ENCODE assay signal across 39 cellular contexts in the genomic region with DNA sequence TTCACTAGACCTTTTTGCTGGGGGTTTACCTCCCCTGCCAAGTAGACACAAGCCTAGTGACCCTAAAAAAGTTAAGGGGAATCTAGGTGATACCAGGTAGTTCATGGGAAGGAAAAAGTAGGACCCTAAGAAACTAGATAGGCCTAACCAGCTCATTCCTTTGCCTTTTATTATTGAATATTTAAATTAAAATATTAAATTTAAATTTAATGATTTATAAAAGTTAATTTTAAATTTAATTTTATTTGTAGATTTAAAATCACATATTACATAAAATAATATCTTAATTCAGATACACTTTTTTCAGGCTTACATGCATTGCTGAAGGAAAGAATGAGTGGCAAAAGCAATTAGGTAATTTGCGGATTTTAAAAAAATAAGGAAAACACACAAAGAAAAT.
"Had no signal": no experiment of that assay in that cellular context is flagged by ENCODE, and none has a peak within 500 bp of the region (broad histone marks: within the 10 kb centered on the region; RNA-seq: fewer than 3 reads in every experiment).

No MANE protein-coding gene starts in this region.

- H3K4me1 Mint-ChIP-seq: activated CD4-positive, alpha-beta memory T cell treated with anti-CD3 and anti-CD28 coated beads, Interleukin-2, amount 10 ng/mL, durations not matched to agents 7 days and 5 days had no signal

- H3K4me3 ChIP-seq: ascending aorta, cardiac muscle cell had no signal

- FAIRE-seq: bronchial epithelial cell, TTC549 had no signal

- DNase-seq: activated CD4-positive, alpha-beta memory T cell treated with anti-CD3 and anti-CD28 coated beads, Interleukin-2, amount 10 ng/mL, durations not matched to agents 7 days and 5 days; activated CD4-positive, alpha-beta T cell treated with anti-CD3 and anti-CD28 coated beads for 1 hour; activated CD4-positive, alpha-beta T cell treated with anti-CD3 and anti-CD28 coated beads for 36 hours; activated CD4-positive, alpha-beta T cell treated with anti-CD3 and anti-CD28 coated beads for 48 hours; activated CD4-positive, alpha-beta T cell treated with anti-CD3 and anti-CD28 coated beads, Interleukin-2, amount 10 ng/mL, durations not matched to agents 7 days and 5 days; activated CD4-positive, alpha-beta T cell treated with anti-CD3 and anti-CD28 coated beads, Interleukin-2, amount 50 U/mL, for 48 hours; activated CD4-positive, CD25-positive, alpha-beta regulatory T cell; activated CD8-positive, alpha-beta memory T cell treated with anti-CD3 and anti-CD28 coated beads for 24 hours; activated CD8-positive, alpha-beta memory T cell treated with anti-CD3 and anti-CD28 coated beads, Interleukin-2, amount 10 ng/mL, durations not matched to agents 7 days and 5 days; activated CD8-positive, alpha-beta memory T cell treated with anti-CD3 and anti-CD28 coated beads, Interleukin-2, amount 50 U/mL, for 48 hours; activated CD8-positive, alpha-beta T cell treated with anti-CD3 and anti-CD28 coated beads, Interleukin-2, amount 10 ng/mL, durations not matched to agents 7 days and 5 days; activated effector memory CD4-positive, alpha-beta T cell treated with Interleukin-2 at 50 U/mL for 16 hours; activated gamma-delta T cell; activated naive CD4-positive, alpha-beta T cell treated with anti-CD3 and anti-CD28 coated beads, Interleukin-2, amount 10 ng/mL, durations not matched to agents 7 days and 5 days; activated naive CD4-positive, alpha-beta T cell treated with Interleukin-2 at 50 U/mL for 16 hours; activated naive CD8-positive, alpha-beta T cell treated with anti-CD3 and anti-CD28 coated beads, Interleukin-2, amount 10 ng/mL, durations not matched to agents 7 days and 5 days; activated naive CD8-positive, alpha-beta T cell treated with anti-CD3 and anti-CD28 coated beads, Interleukin-2, amount 50 U/mL, for 24 hours; activated T-cell treated with anti-CD3 and anti-CD28 coated beads, Interleukin-2, amount 50 U/mL, for 24 hours; activated T-cell treated with anti-CD3 and anti-CD28 coated beads, Interleukin-2, amount 50 U/mL, for 48 hours; amygdala; anterior cingulate cortex; caudate nucleus; SW 1271; T-helper 1 cell; T-helper 2 cell; T-helper 9 cell had no signal

- ATAC-seq: activated CD4-positive, alpha-beta T cell treated with anti-CD3 and anti-CD28 coated beads for 36 hours; activated CD4-positive, CD25-positive, alpha-beta regulatory T cell treated with anti-CD3 and anti-CD28 coated beads, Interleukin-2, amount 50 U/mL, for 24 hours; activated CD8-positive, alpha-beta memory T cell treated with anti-CD3 and anti-CD28 coated beads, Interleukin-2, amount 10 ng/mL, durations not matched to agents 7 days and 5 days; activated CD8-positive, alpha-beta T cell treated with anti-CD3 and anti-CD28 coated beads, Interleukin-2, amount 10 ng/mL, durations not matched to agents 7 days and 5 days; activated naive CD8-positive, alpha-beta T cell treated with anti-CD3 and anti-CD28 coated beads, Interleukin-2, amount 50 U/mL, for 24 hours had no signal

- H3K36me3 ChIP-seq: ascending aorta, cardiac muscle cell had no signal

- H3K27ac ChIP-seq: ascending aorta, cardiac muscle cell, VCaP had no signal

- H3K27me3 Mint-ChIP-seq: activated CD4-positive, alpha-beta T cell treated with anti-CD3 and anti-CD28 coated beads for 36 hours; activated CD4-positive, alpha-beta T cell treated with anti-CD3 and anti-CD28 coated beads, Interleukin-2, amount 10 ng/mL, durations not matched to agents 7 days and 5 days; activated CD8-positive, alpha-beta memory T cell treated with anti-CD3 and anti-CD28 coated beads, Interleukin-2, amount 10 ng/mL, durations not matched to agents 7 days and 5 days; activated naive CD4-positive, alpha-beta T cell treated with anti-CD3 and anti-CD28 coated beads, Interleukin-2, amount 10 ng/mL, durations not matched to agents 7 days and 5 days; activated naive CD4-positive, alpha-beta T cell treated with anti-CD3 and anti-CD28 coated beads, Interleukin-2, amount 50 U/mL, for 24 hours; activated naive CD8-positive, alpha-beta T cell; activated naive CD8-positive, alpha-beta T cell treated with anti-CD3 and anti-CD28 coated beads, Interleukin-2, amount 50 U/mL, for 24 hours; activated T-cell treated with anti-CD3 and anti-CD28 coated beads, Interleukin-2, amount 50 U/mL, for 24 hours; brain; central memory CD8-positive, alpha-beta T cell had no signal

- H3K27ac Mint-ChIP-seq: activated CD4-positive, alpha-beta memory T cell treated with anti-CD3 and anti-CD28 coated beads, Interleukin-2, amount 10 ng/mL, durations not matched to agents 7 days and 5 days; activated CD4-positive, alpha-beta T cell treated with anti-CD3 and anti-CD28 coated beads for 36 hours; activated CD4-positive, alpha-beta T cell treated with anti-CD3 and anti-CD28 coated beads, Interleukin-2, amount 10 ng/mL, durations not matched to agents 7 days and 5 days; activated CD8-positive, alpha-beta memory T cell treated with anti-CD3 and anti-CD28 coated beads, Interleukin-2, amount 10 ng/mL, durations not matched to agents 7 days and 5 days; activated CD8-positive, alpha-beta T cell treated with anti-CD3 and anti-CD28 coated beads, Interleukin-2, amount 10 ng/mL, durations not matched to agents 7 days and 5 days; activated naive CD4-positive, alpha-beta T cell treated with anti-CD3 and anti-CD28 coated beads, Interleukin-2, amount 10 ng/mL, durations not matched to agents 7 days and 5 days; activated naive CD4-positive, alpha-beta T cell treated with anti-CD3 and anti-CD28 coated beads, Interleukin-2, amount 50 U/mL, for 24 hours; activated naive CD8-positive, alpha-beta T cell; activated naive CD8-positive, alpha-beta T cell treated with anti-CD3 and anti-CD28 coated beads, Interleukin-2, amount 10 ng/mL, durations not matched to agents 7 days and 5 days; activated naive CD8-positive, alpha-beta T cell treated with anti-CD3 and anti-CD28 coated beads, Interleukin-2, amount 50 U/mL, for 24 hours; activated T-cell treated with anti-CD3 and anti-CD28 coated beads, Interleukin-2, amount 50 U/mL, for 24 hours; activated T-helper 2 cell treated with anti-CD3 and anti-CD28 coated beads, Interferon-gamma antibody, Interleukin-2, Interleukin-4, amounts not matched to agents 10 μg/mL and 5 μg/mL and 100 μg/mL, durations not matched to agents 14 hours and 24 hours and 36 hours; brain; T-helper 1 cell treated with Interleukin-12 subunit alpha and Interleukin-12 subunit beta and Interleukin-4 antibody, amounts not matched to agents 30 μg/mL and 1 μg/mL, for 36 hours; T-helper 2 cell treated with Interferon-gamma antibody and Interleukin-4, amounts not matched to agents 5 μg/mL and 100 μg/mL, for 36 hours had no signal

- H3K36me3 Mint-ChIP-seq: activated CD8-positive, alpha-beta memory T cell treated with anti-CD3 and anti-CD28 coated beads, Interleukin-2, amount 10 ng/mL, durations not matched to agents 7 days and 5 days; activated naive CD4-positive, alpha-beta T cell treated with anti-CD3 and anti-CD28 coated beads, Interleukin-2, amount 10 ng/mL, durations not matched to agents 7 days and 5 days; activated naive CD4-positive, alpha-beta T cell treated with anti-CD3 and anti-CD28 coated beads, Interleukin-2, amount 50 U/mL, for 24 hours; activated naive CD8-positive, alpha-beta T cell treated with anti-CD3 and anti-CD28 coated beads, Interleukin-2, amount 10 ng/mL, durations not matched to agents 7 days and 5 days; brain had no signal

- H3K4me3 Mint-ChIP-seq: activated CD4-positive, alpha-beta memory T cell treated with anti-CD3 and anti-CD28 coated beads, Interleukin-2, amount 10 ng/mL, durations not matched to agents 7 days and 5 days; activated CD4-positive, alpha-beta T cell treated with anti-CD3 and anti-CD28 coated beads for 36 hours; activated CD4-positive, alpha-beta T cell treated with anti-CD3 and anti-CD28 coated beads, Interleukin-2, amount 10 ng/mL, durations not matched to agents 7 days and 5 days; activated CD8-positive, alpha-beta memory T cell treated with anti-CD3 and anti-CD28 coated beads, Interleukin-2, amount 10 ng/mL, durations not matched to agents 7 days and 5 days; activated CD8-positive, alpha-beta T cell treated with anti-CD3 and anti-CD28 coated beads, Interleukin-2, amount 10 ng/mL, durations not matched to agents 7 days and 5 days; activated naive CD4-positive, alpha-beta T cell treated with anti-CD3 and anti-CD28 coated beads, Interleukin-2, amount 10 ng/mL, durations not matched to agents 7 days and 5 days; activated naive CD4-positive, alpha-beta T cell treated with anti-CD3 and anti-CD28 coated beads, Interleukin-2, amount 50 U/mL, for 24 hours; activated naive CD8-positive, alpha-beta T cell; activated naive CD8-positive, alpha-beta T cell treated with anti-CD3 and anti-CD28 coated beads, Interleukin-2, amount 10 ng/mL, durations not matched to agents 7 days and 5 days; activated naive CD8-positive, alpha-beta T cell treated with anti-CD3 and anti-CD28 coated beads, Interleukin-2, amount 50 U/mL, for 24 hours; activated T-cell treated with anti-CD3 and anti-CD28 coated beads, Interleukin-2, amount 50 U/mL, for 24 hours; brain; central memory CD8-positive, alpha-beta T cell; T-helper 1 cell treated with Interleukin-12 subunit alpha and Interleukin-12 subunit beta and Interleukin-4 antibody, amounts not matched to agents 30 μg/mL and 1 μg/mL, for 36 hours; T-helper 2 cell treated with Interferon-gamma antibody and Interleukin-4, amounts not matched to agents 5 μg/mL and 100 μg/mL, for 36 hours had no signal

- H3K27me3 ChIP-seq: ascending aorta, cardiac muscle cell had no signal

- H3K9me3 Mint-ChIP-seq: activated CD4-positive, alpha-beta memory T cell treated with anti-CD3 and anti-CD28 coated beads, Interleukin-2, amount 10 ng/mL, durations not matched to agents 7 days and 5 days; activated naive CD4-positive, alpha-beta T cell treated with anti-CD3 and anti-CD28 coated beads, Interleukin-2, amount 10 ng/mL, durations not matched to agents 7 days and 5 days; activated naive CD4-positive, alpha-beta T cell treated with anti-CD3 and anti-CD28 coated beads, Interleukin-2, amount 50 U/mL, for 24 hours; activated naive CD8-positive, alpha-beta T cell treated with anti-CD3 and anti-CD28 coated beads, Interleukin-2, amount 10 ng/mL, durations not matched to agents 7 days and 5 days; central memory CD8-positive, alpha-beta T cell; T-helper 1 cell treated with Interleukin-12 subunit alpha and Interleukin-12 subunit beta and Interleukin-4 antibody, amounts not matched to agents 30 μg/mL and 1 μg/mL, for 36 hours had no signal

- H3K4me1 ChIP-seq: ascending aorta had no signal

- H3K9me3 ChIP-seq: ascending aorta had no signal
